ENCODE assay signal across 23 cellular contexts in genomic region chr12:28216016-28216415, GRCh38.
"Had no signal": no experiment of that assay in that cellular context is flagged by ENCODE, and none has a peak within 500 bp of the region (broad histone marks: within the 10 kb centered on the region; RNA-seq: fewer than 3 reads in every experiment).

No MANE protein-coding gene starts in this region.

- DNase-seq: KBM-7, MG63, NCI-H1092, NCI-H1105 treated with DMSO at 0.1 percent for 48 hours, NCI-H1436, NCI-H1694, NCI-H187 treated with DMSO at 0.1 percent for 48 hours, NCI-H2029 treated with DMSO at 0.1 percent for 48 hours, NCI-H2171 treated with DMSO at 0.1 percent for 48 hours, NCI-H345, NCI-H446 treated with DMSO at 0.1 percent for 48 hours, NCI-H510A treated with DMSO at 0.1 percent for 48 hours, NCI-H526, NCI-H748 treated with DMSO at 0.1 percent for 48 hours, OCI-M1, PC-9, Peyer's patch, SHP77 treated with DMSO at 0.1 percent for 48 hours, SJCRH30, T-helper 1 cell had no signal

- H3K27me3 ChIP-seq: MG63, Peyer's patch, SJCRH30 had no signal

- H3K9me3 ChIP-seq: Peyer's patch had no signal

- H3K36me3 ChIP-seq: MG63, Peyer's patch had no signal

- H2AFZ ChIP-seq: PC-9 had no signal

- H3K4me1 ChIP-seq: Peyer's patch, SJCRH30 had no signal

- H3K4me3 ChIP-seq: MG63, PC-9, Peyer's patch, SJCRH30 had no signal

- ATAC-seq: Right ventricle myocardium inferior, SK-N-SH treated with all-trans-retinoic acid at 6 μM for 48 hours had no signal

- H3K27me3 Mint-ChIP-seq: IgD-negative memory B cell had no signal

- H3K4me3 Mint-ChIP-seq: IgD-negative memory B cell had no signal

- H3K27ac Mint-ChIP-seq: IgD-negative memory B cell had no signal

- H3K27ac ChIP-seq: PC-9, Peyer's patch, SJCRH30 had no signal

- H3K4me2 ChIP-seq: PC-9 had no signal
